Comparison of ENCODE assay signal across 1 cellular context in genomic region chr14:50311337-50311973, GRCh38.
TF ChIP-seq lines count a peak whose summit lies in the region.

No MANE protein-coding gene starts in this region.

TF ChIP-seq in GM12878, 131 proteins besides CTCF, POLR2A, EP300 and RAD21:
- TF ChIP-seq RBBP5 (conservative IDR thresholded peaks at IDR 0.05): no peak
- TF ChIP-seq SMARCA5 (IDR thresholded peaks at IDR 0.05): peak; percentile 63; the same call in 1 of the 2 replicates
